Comparison of ENCODE assay signal across 18 cellular contexts in the genomic region with DNA sequence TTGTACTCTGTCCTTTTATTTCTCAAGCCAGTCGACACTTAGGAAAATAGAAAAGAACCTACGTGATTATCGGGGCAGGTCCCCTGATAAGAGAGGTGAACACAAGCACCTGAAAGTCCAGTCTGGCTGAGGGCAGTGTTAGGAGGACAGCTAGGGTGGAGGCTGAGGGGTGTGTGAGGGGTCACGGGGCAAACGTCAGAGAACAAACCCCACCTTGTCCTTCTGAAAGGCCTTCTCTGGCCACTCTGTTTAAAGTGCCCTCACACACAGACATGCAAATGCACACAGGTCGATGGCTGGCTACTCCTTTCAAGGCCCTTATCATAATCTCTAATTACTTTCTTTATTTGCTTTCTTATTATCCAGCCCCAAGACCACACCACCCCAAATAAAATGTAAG.
DNase-seq lines count a peak whose midpoint lies in the region; ATAC-seq and TF ChIP-seq lines count a peak whose summit lies in the region.
"Had no signal": no experiment of that assay in that cellular context is flagged by ENCODE, and none has a peak within 500 bp of the region (broad histone marks: within the 10 kb centered on the region; RNA-seq: fewer than 3 reads in every experiment).

No MANE protein-coding gene starts in this region.

- H3K9me3 ChIP-seq in body of pancreas (no peaks in the 10 kb centered on the region), left lung (no peaks in the 10 kb centered on the region)
- H3K9me3 ChIP-seq: A549, BLaER1 had no signal

- H3K4me3 ChIP-seq in body of pancreas (no peak overlapping the region), left lung (no peak overlapping the region)
- H3K4me3 ChIP-seq: A549, BLaER1 had no signal

- H3K27ac Mint-ChIP-seq in Calu3 (ENCODE audit: unreplicated experiment) (no peak overlapping the region), type B pancreatic cell (peak overlapping the region; percentile 13)
- H3K27ac Mint-ChIP-seq: CD14-positive monocyte; CD4-positive, alpha-beta memory T cell; HFFc6 had no signal

- ATAC-seq in body of pancreas (no peak), left lung (peak; percentile 22), HG02884 (IDR thresholded peaks at IDR 0.05; ENCODE audit: unreplicated experiment) (no peak)
- ATAC-seq: A549, HCT116 had no signal

- WGBS in body of pancreas, 2 donors, result 17 to 23% methylated on average over 6 of the region's 6 CpGs

- no peaks in the 10 kb centered on the region for H3K36me3 ChIP-seq in body of pancreas (replicated peaks in 1 of 2; ENCODE audit: insufficient read depth in 1 of 2, low read depth in 2 of 2)
- no peaks in the 10 kb centered on the region for H3K36me3 ChIP-seq in left lung
- H3K36me3 ChIP-seq: BLaER1 had no signal

- H3K9me3 Mint-ChIP-seq in Calu3 (ENCODE audit: low read depth, unreplicated experiment), result peaks cover 2% of the 10 kb centered on the region
- H3K9me3 Mint-ChIP-seq in type B pancreatic cell, result no peaks in the 10 kb centered on the region
- H3K9me3 Mint-ChIP-seq: HFFc6 had no signal

- H3K27me3 Mint-ChIP-seq in Calu3 (ENCODE audit: unreplicated experiment) (peaks cover 2% of the 10 kb centered on the region), type B pancreatic cell (peaks cover 16% of the 10 kb centered on the region)

- DNase-seq in Calu3 (peak; percentile 9), body of pancreas (no peak), left lung (no peak), type B pancreatic cell (ENCODE audit: extremely low spot score, unreplicated experiment) (no peak), Ammon's horn (ENCODE audit: low spot score) (no peak), mucosa of gallbladder (ENCODE audit: low spot score) (no peak)
- DNase-seq: AML-193; CD4-positive, alpha-beta memory T cell; DMS79 treated with DMSO at 0.1 percent for 48 hours; GF-D8; HFFc6; KG1 had no signal

- H3K4me1 ChIP-seq in body of pancreas, result peaks cover 26% of the 10 kb centered on the region
- peaks cover 4 to 5% of the 10 kb centered on the region in 2 donors for H3K4me1 ChIP-seq in left lung
- H3K4me1 ChIP-seq: A549, BLaER1 had no signal

- H3K36me3 Mint-ChIP-seq in Calu3 (ENCODE audit: insufficient read depth, unreplicated experiment), result no peaks in the 10 kb centered on the region
- H3K36me3 Mint-ChIP-seq in type B pancreatic cell, result no peaks in the 10 kb centered on the region
- H3K36me3 Mint-ChIP-seq: CD14-positive monocyte; CD4-positive, alpha-beta memory T cell had no signal

- BruUV-seq in Calu3 (replicated peaks; lab: Mats Ljungman, UMichigan), result no TSS peak

- H3K4me1 Mint-ChIP-seq in Calu3 (ENCODE audit: low read depth, unreplicated experiment), result peaks cover 35% of the 10 kb centered on the region
- H3K4me1 Mint-ChIP-seq in type B pancreatic cell (ENCODE audit: unreplicated experiment), result peaks cover 15% of the 10 kb centered on the region
- H3K4me1 Mint-ChIP-seq: CD4-positive, alpha-beta memory T cell had no signal

- peak overlapping the region in 3 of 4 donors; percentile 34 to 63 (median 48) for H3K27ac ChIP-seq in body of pancreas
- H3K27ac ChIP-seq in left lung, result no peak overlapping the region
- H3K27ac ChIP-seq: 22Rv1, A549, BLaER1 had no signal

- no peak overlapping the region for H3K4me3 Mint-ChIP-seq in Calu3 (ENCODE audit: low read depth, unreplicated experiment)
- no peak overlapping the region for H3K4me3 Mint-ChIP-seq in type B pancreatic cell
- H3K4me3 Mint-ChIP-seq: CD14-positive monocyte; CD4-positive, alpha-beta memory T cell had no signal

- TF ChIP-seq POLR2A in body of pancreas (IDR thresholded peaks at IDR 0.05), result no peak

- TF ChIP-seq CTCF in Calu3 (IDR thresholded peaks at IDR 0.05; ENCODE audit: unreplicated experiment) (no peak), body of pancreas (IDR thresholded peaks at IDR 0.05) (no peak), left lung (IDR thresholded peaks at IDR 0.05) (no peak), type B pancreatic cell (conservative IDR thresholded peaks at IDR 0.05) (no peak)

- H3K27me3 ChIP-seq in body of pancreas (no peaks in the 10 kb centered on the region), left lung (peaks cover 0 to under 1% of the 10 kb centered on the region in 2 donors)
- H3K27me3 ChIP-seq: BLaER1 had no signal

- CTCF ChIA-PET in Calu3 (lab: Charles Lee), result no interaction called here

- intact Hi-C loops in Calu3 (cut with micrococcal nuclease; ENCODE audit: unreplicated experiment) (no loop called here), body of pancreas (cut with DNase I) (no loop called here), left lung (cut with DNase I) (no loop called here)

Comparison
In these comparisons a context has a peak if more than half of its experiments do, and no peak if none do; other contexts are left out.
1. H3K27ac ChIP-seq: peak in body of pancreas (3 of 4); none in left lung (0 of 2).